2 cellular contexts compared by ENCODE assay signal in the genomic region with DNA sequence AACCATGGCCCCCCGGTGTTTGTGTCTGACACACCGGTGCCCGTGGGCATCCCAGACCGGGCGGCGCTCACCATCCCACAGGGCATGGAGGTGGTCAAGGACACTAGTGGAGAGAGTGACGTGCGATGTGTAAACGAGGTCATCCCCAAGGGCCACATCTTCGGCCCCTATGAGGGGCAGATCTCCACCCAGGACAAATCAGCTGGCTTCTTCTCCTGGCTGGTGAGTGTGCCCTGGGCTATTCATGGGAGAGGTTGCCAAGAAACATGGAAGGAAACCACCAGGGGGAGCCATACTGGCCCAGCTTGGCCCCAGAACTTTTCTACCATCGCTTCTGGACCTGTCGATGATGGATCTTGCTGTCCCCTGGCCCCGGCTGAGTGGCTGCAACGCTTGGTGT.
A peak's percentile ranks its signal among the peaks of the same experiment; 100 is the strongest.
TF ChIP-seq lines count a peak whose summit lies in the region.

No MANE protein-coding gene starts in this region.

TF ChIP-seq in SK-N-SH, 30 proteins besides CTCF, POLR2A, EP300 and RAD21 (continued from another document):
- TF ChIP-seq YY1 (IDR thresholded peaks at IDR 0.05; ENCODE audit: low read depth) (no peak), TAF1 (IDR thresholded peaks at IDR 0.05; ENCODE audit: borderline replicate concordance, low read depth, low read length) (no peak), SIN3A (IDR thresholded peaks at IDR 0.05; ENCODE audit: borderline replicate concordance, low read depth, low read length) (no peak), RFX5 (IDR thresholded peaks at IDR 0.05; ENCODE audit: low read length) (no peak), GABPA (IDR thresholded peaks at IDR 0.05; ENCODE audit: low read depth) (no peak), NFIC (IDR thresholded peaks at IDR 0.05; ENCODE audit: borderline replicate concordance) (peak; percentile 32; the same call in 1 of the 2 replicates), EZH2phosphoT487 (IDR thresholded peaks at IDR 0.05; ENCODE audit: borderline replicate concordance, low read depth) (no peak), POLR2AphosphoS5 (IDR thresholded peaks at IDR 0.05; ENCODE audit: low read depth, low read length) (no peak), MEF2A (IDR thresholded peaks at IDR 0.05; ENCODE audit: borderline replicate concordance, low read depth) (no peak)
- TF ChIP-seq, protein P1, sequence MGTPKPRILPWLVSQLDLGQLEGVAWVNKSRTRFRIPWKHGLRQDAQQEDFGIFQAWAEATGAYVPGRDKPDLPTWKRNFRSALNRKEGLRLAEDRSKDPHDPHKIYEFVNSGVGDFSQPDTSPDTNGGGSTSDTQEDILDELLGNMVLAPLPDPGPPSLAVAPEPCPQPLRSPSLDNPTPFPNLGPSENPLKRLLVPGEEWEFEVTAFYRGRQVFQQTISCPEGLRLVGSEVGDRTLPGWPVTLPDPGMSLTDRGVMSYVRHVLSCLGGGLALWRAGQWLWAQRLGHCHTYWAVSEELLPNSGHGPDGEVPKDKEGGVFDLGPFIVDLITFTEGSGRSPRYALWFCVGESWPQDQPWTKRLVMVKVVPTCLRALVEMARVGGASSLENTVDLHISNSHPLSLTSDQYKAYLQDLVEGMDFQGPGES (IDR thresholded peaks at IDR 0.05; ENCODE audit: low read depth, low read length) = no peak
- TF ChIP-seq, protein P2, sequence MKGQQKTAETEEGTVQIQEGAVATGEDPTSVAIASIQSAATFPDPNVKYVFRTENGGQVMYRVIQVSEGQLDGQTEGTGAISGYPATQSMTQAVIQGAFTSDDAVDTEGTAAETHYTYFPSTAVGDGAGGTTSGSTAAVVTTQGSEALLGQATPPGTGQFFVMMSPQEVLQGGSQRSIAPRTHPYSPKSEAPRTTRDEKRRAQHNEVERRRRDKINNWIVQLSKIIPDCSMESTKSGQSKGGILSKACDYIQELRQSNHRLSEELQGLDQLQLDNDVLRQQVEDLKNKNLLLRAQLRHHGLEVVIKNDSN (IDR thresholded peaks at IDR 0.05; ENCODE audit: borderline replicate concordance, low read depth) = no peak
- TF ChIP-seq, protein P3, sequence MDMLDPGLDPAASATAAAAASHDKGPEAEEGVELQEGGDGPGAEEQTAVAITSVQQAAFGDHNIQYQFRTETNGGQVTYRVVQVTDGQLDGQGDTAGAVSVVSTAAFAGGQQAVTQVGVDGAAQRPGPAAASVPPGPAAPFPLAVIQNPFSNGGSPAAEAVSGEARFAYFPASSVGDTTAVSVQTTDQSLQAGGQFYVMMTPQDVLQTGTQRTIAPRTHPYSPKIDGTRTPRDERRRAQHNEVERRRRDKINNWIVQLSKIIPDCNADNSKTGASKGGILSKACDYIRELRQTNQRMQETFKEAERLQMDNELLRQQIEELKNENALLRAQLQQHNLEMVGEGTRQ (IDR thresholded peaks at IDR 0.05; ENCODE audit: borderline replicate concordance, low read depth, low read length) = no peak
- TF ChIP-seq, protein P4, sequence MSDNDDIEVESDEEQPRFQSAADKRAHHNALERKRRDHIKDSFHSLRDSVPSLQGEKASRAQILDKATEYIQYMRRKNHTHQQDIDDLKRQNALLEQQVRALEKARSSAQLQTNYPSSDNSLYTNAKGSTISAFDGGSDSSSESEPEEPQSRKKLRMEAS (IDR thresholded peaks at IDR 0.05; ENCODE audit: low read depth) = no peak
TF ChIP-seq in SK-N-SH: peak in this region for 2.

TF ChIP-seq in SK-N-SH treated with all-trans-retinoic acid at 6 μM for 48 hours, 23 proteins besides CTCF, POLR2A, EP300 and RAD21 (continued from another document):
- TF ChIP-seq, protein P5, sequence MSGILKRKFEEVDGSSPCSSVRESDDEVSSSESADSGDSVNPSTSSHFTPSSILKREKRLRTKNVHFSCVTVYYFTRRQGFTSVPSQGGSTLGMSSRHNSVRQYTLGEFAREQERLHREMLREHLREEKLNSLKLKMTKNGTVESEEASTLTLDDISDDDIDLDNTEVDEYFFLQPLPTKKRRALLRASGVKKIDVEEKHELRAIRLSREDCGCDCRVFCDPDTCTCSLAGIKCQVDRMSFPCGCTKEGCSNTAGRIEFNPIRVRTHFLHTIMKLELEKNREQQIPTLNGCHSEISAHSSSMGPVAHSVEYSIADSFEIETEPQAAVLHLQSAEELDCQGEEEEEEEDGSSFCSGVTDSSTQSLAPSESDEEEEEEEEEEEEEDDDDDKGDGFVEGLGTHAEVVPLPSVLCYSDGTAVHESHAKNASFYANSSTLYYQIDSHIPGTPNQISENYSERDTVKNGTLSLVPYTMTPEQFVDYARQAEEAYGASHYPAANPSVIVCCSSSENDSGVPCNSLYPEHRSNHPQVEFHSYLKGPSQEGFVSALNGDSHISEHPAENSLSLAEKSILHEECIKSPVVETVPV (CRISPR knock-in tag; IDR thresholded peaks at IDR 0.05) = no peak
- TF ChIP-seq ZNF565 (CRISPR knock-in tag; conservative IDR thresholded peaks at IDR 0.05; ENCODE audit: low read depth) (no peak), ZNF8 (CRISPR knock-in tag; IDR thresholded peaks at IDR 0.05) (no peak), ZFP3 (CRISPR knock-in tag; IDR thresholded peaks at IDR 0.05) (no peak)
